21 cellular contexts compared by ENCODE assay signal in the genomic region with DNA sequence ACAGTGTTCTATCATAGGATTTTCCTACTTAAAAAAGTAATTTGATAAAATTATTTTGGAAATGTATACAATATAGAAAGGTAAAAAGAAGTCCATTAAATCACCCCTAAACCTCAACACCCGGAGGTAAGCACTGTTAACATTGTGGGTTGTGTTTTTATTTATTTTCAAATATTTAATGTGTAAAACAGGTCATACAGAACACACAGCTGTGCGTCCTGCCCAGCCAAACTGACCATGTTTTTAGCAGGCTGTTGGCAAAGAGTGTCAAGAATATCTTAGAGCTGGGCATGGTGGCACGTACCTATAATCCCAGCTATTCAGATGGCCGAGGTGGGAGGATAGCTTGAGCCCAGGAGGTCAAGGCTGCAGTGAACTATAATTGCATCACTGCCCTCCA.
DNase-seq lines count a peak whose midpoint lies in the region; ATAC-seq and TF ChIP-seq lines count a peak whose summit lies in the region.
"Had no signal": no experiment of that assay in that cellular context is flagged by ENCODE, and none has a peak within 500 bp of the region (broad histone marks: within the 10 kb centered on the region; RNA-seq: fewer than 3 reads in every experiment).

No MANE protein-coding gene starts in this region.

- H3K18ac ChIP-seq in IMR-90 (ENCODE audit: low read depth, low read length) = no peak overlapping the region

- intact Hi-C loops in IMR-90 (cut with micrococcal nuclease) = loop anchor here (1.0 to 5.0 kb wide), 2 partner anchors 166 to 271 kb away; no protein-coding TSS in a partner anchor

- peak overlapping the region; percentile 94 for H3K27ac Mint-ChIP-seq in chondrocyte (ENCODE audit: unreplicated experiment)
- peak overlapping the region; percentile 46 for H3K27ac Mint-ChIP-seq in neural crest cell (ENCODE audit: unreplicated experiment)
- no peak overlapping the region for H3K27ac Mint-ChIP-seq in activated naive CD4-positive, alpha-beta T cell treated with anti-CD3 and anti-CD28 coated beads, Interleukin-2, amount 10 ng/mL, durations not matched to agents 7 days and 5 days
- H3K27ac Mint-ChIP-seq: naive thymus-derived CD4-positive, alpha-beta T cell; stimulated activated naive CD8-positive, alpha-beta T cell treated with anti-CD3 and anti-CD28 coated beads, Interleukin-15, amount 100 ng/mL, for 72 hours had no signal

- no CpG with 5 or more reads among the region's 4 CpGs for WGBS in IMR-90 (ENCODE audit: extremely low coverage in 2 of 2, insufficient read length in 1 of 2), 2 experiments

- H3K4me3 ChIP-seq in IMR-90 (ENCODE audit: insufficient read depth, low read depth, low read length) (no peak overlapping the region), Peyer's patch (no peak overlapping the region)
- H3K4me3 ChIP-seq: K562, lung had no signal

- H2BK20ac ChIP-seq in IMR-90 (ENCODE audit: low read depth, low read length) = peak overlapping the region; percentile 87

- no peak overlapping the region for H3K56ac ChIP-seq in IMR-90 (ENCODE audit: extremely low read depth, insufficient read depth, low read length)

- no peak overlapping the region for H4K5ac ChIP-seq in IMR-90 (ENCODE audit: low read depth, low read length)

- POLR2A ChIA-PET in IMR-90 (lab: Charles Lee; ENCODE audit: unreplicated experiment) = no interaction called here

- in situ Hi-C loops in IMR-90 (cut with MboI; ENCODE audit: low sequenced_read_pairs) = loop anchor here (5.0 kb wide), 1 partner anchor 271 kb away; no protein-coding TSS in a partner anchor

- peak overlapping the region; percentile 66 for H4K91ac ChIP-seq in IMR-90 (ENCODE audit: insufficient read depth, low read depth, low read length)

- H3K27me3 ChIP-seq in IMR-90 (ENCODE audit: control insufficient read depth, insufficient read depth, low read length) (no peaks in the 10 kb centered on the region), Peyer's patch (no peaks in the 10 kb centered on the region)

- no peak for TF ChIP-seq RAD21 in IMR-90 (IDR thresholded peaks at IDR 0.05; ENCODE audit: low read length)

- H3K79me1 ChIP-seq in IMR-90 (ENCODE audit: low read depth in 1 of 2, low read length in 2 of 2) = peaks cover 0 to 2% of the 10 kb centered on the region in 2 experiments; a peak in 1 of 4 replicates

- peak overlapping the region; percentile 80 for H3K4ac ChIP-seq in IMR-90 (ENCODE audit: low read depth, low read length)

- no peak for TF ChIP-seq POLR2A in IMR-90 (IDR thresholded peaks at IDR 0.05; ENCODE audit: low read depth, low read length)
- TF ChIP-seq POLR2A in Peyer's patch (IDR thresholded peaks at IDR 0.05) = no peak

- H4K20me1 ChIP-seq in IMR-90 (ENCODE audit: insufficient read depth, low read length) = no peaks in the 10 kb centered on the region

- peak overlapping the region; percentile 81 for H3K14ac ChIP-seq in IMR-90 (replicated peaks; ENCODE audit: low read depth, low read length)

- peaks cover 25% of the 10 kb centered on the region for H3K4me1 ChIP-seq in IMR-90 (ENCODE audit: control insufficient read depth, insufficient read depth, low read length)
- H3K4me1 ChIP-seq in Peyer's patch = peaks cover 0 to 6% (median 0%) of the 10 kb centered on the region in 4 donors
- H3K4me1 ChIP-seq: parathyroid adenoma had no signal

- TF ChIP-seq CTCF in 22Rv1 (IDR thresholded peaks at IDR 0.05) (no peak), IMR-90 (conservative IDR thresholded peaks at IDR 0.05; ENCODE audit: low read depth, low read length) (no peak), chondrocyte (IDR thresholded peaks at IDR 0.05) (no peak), neural crest cell (conservative IDR thresholded peaks at IDR 0.05) (no peak), Peyer's patch (IDR thresholded peaks at IDR 0.05) (no peak)

- no peaks in the 10 kb centered on the region for H3K9me3 ChIP-seq in IMR-90 (ENCODE audit: control insufficient read depth, insufficient read depth, low read length)
- H3K9me3 ChIP-seq in Peyer's patch = no peaks in the 10 kb centered on the region

- H2BK5ac ChIP-seq in IMR-90 (ENCODE audit: low read depth, low read length, poor library complexity, severe bottlenecking) = peak overlapping the region; percentile 47

- no peak overlapping the region for H3K4me2 ChIP-seq in IMR-90 (ENCODE audit: low read depth, low read length)

- H4K8ac ChIP-seq in IMR-90 (ENCODE audit: low read depth in 2 of 2, low read length in 2 of 2) = peak overlapping the region in 1 of 2 experiments; percentile 62; a peak in 3 of 4 replicates

- no peak overlapping the region for H3K9ac ChIP-seq in IMR-90 (ENCODE audit: low read depth, low read length)
- H3K9ac ChIP-seq: parathyroid adenoma had no signal

- H2AFZ ChIP-seq in IMR-90 (replicated peaks; ENCODE audit: low read length, poor library complexity) = peak overlapping the region; percentile 83

- DNase-seq in IMR-90 = no peak
- DNase-seq in chondrocyte (ENCODE audit: low spot score) = no peak
- DNase-seq in neural crest cell (ENCODE audit: low read depth, low spot score) = no peak
- no peak for DNase-seq in activated naive CD4-positive, alpha-beta T cell treated with anti-CD3 and anti-CD28 coated beads, Interleukin-2, amount 10 ng/mL, durations not matched to agents 7 days and 5 days
- no peak for DNase-seq in Peyer's patch
- DNase-seq: activated CD4-positive, alpha-beta T cell treated with anti-CD3 and anti-CD28 coated beads, Interleukin-2, amount 50 U/mL, for 1 hour; activated gamma-delta T cell treated with Interleukin-2 at 50 U/mL for 16 hours; C1 segment of cervical spinal cord; cerebellar nuclear complex; effector CD8-positive, alpha-beta T cell; naive thymus-derived CD4-positive, alpha-beta T cell; NCI-H1048; NCI-H2081; stimulated activated CD4-positive, alpha-beta T cell treated with anti-CD3 and anti-CD28 coated beads, Interleukin-2, amount 100 ng/mL, for 24 hours; stimulated activated naive CD8-positive, alpha-beta T cell treated with anti-CD3 and anti-CD28 coated beads, Interleukin-15, amount 100 ng/mL, for 72 hours had no signal

- BruUV-seq in IMR-90 (replicated peaks; lab: Mats Ljungman, UMichigan) = no TSS peak

- ATAC-seq in IMR-90 (ENCODE audit: low read depth) (no peak), GM21423 (IDR thresholded peaks at IDR 0.05; ENCODE audit: unreplicated experiment) (no peak), HG02938 (IDR thresholded peaks at IDR 0.05; ENCODE audit: unreplicated experiment) (no peak)
- ATAC-seq: K562; naive thymus-derived CD4-positive, alpha-beta T cell; stimulated activated naive CD8-positive, alpha-beta T cell treated with anti-CD3 and anti-CD28 coated beads, Interleukin-15, amount 100 ng/mL, for 72 hours had no signal

- dilution Hi-C loops in IMR-90 (cut with HindIII; ENCODE audit: low sequenced_read_pairs, unreplicated experiment) = loop anchor here (25.0 kb wide), 1 partner anchor 276 kb away; no protein-coding TSS in a partner anchor

- peak overlapping the region; percentile 30; the same call in 1 of the 2 replicates for H3K27ac ChIP-seq in 22Rv1
- H3K27ac ChIP-seq in IMR-90 (ENCODE audit: insufficient read depth, low read length) = peak overlapping the region; percentile 36; the same call in 1 of the 2 replicates
- H3K27ac ChIP-seq in Peyer's patch = no peak overlapping the region
- H3K27ac ChIP-seq: parathyroid adenoma had no signal

- H2AK5ac ChIP-seq in IMR-90 (ENCODE audit: low read depth, low read length) = peak overlapping the region; percentile 94; the same call in 1 of the 2 replicates

- H3K27me3 Mint-ChIP-seq in chondrocyte (ENCODE audit: low read depth) (no peaks in the 10 kb centered on the region), neural crest cell (ENCODE audit: low read depth) (no peaks in the 10 kb centered on the region)
- peaks cover 50% of the 10 kb centered on the region for H3K27me3 Mint-ChIP-seq in activated naive CD4-positive, alpha-beta T cell treated with anti-CD3 and anti-CD28 coated beads, Interleukin-2, amount 10 ng/mL, durations not matched to agents 7 days and 5 days

- peaks cover 4% of the 10 kb centered on the region for H3K9me3 Mint-ChIP-seq in chondrocyte (ENCODE audit: low read depth)
- no peaks in the 10 kb centered on the region for H3K9me3 Mint-ChIP-seq in neural crest cell
- H3K9me3 Mint-ChIP-seq in activated naive CD4-positive, alpha-beta T cell treated with anti-CD3 and anti-CD28 coated beads, Interleukin-2, amount 10 ng/mL, durations not matched to agents 7 days and 5 days = no peaks in the 10 kb centered on the region
- H3K9me3 Mint-ChIP-seq: stimulated activated naive CD8-positive, alpha-beta T cell treated with anti-CD3 and anti-CD28 coated beads, Interleukin-15, amount 100 ng/mL, for 72 hours had no signal

- no peak overlapping the region for H3K23ac ChIP-seq in IMR-90 (ENCODE audit: low read depth, low read length)

- CTCF ChIA-PET in IMR-90 (lab: Yijun Ruan, JAX) = no interaction called here
- CTCF ChIA-PET in activated naive CD4-positive, alpha-beta T cell treated with anti-CD3 and anti-CD28 coated beads, Interleukin-2, amount 10 ng/mL, durations not matched to agents 7 days and 5 days (lab: Charles Lee) = interaction anchor here (0.5 to 1.4 kb wide), 3 partner anchors 18 to 285 kb away, joined by 3 to 9 read pairs (median 3); no protein-coding TSS in a partner anchor

- H3K4me3 Mint-ChIP-seq in chondrocyte (ENCODE audit: unreplicated experiment) (no peak overlapping the region), neural crest cell (no peak overlapping the region)
- no peak overlapping the region for H3K4me3 Mint-ChIP-seq in activated naive CD4-positive, alpha-beta T cell treated with anti-CD3 and anti-CD28 coated beads, Interleukin-2, amount 10 ng/mL, durations not matched to agents 7 days and 5 days
- H3K4me3 Mint-ChIP-seq: naive thymus-derived CD4-positive, alpha-beta T cell; stimulated activated naive CD8-positive, alpha-beta T cell treated with anti-CD3 and anti-CD28 coated beads, Interleukin-15, amount 100 ng/mL, for 72 hours had no signal

- H3K36me3 ChIP-seq in IMR-90 (ENCODE audit: control insufficient read depth, insufficient read depth, low read length) = no peaks in the 10 kb centered on the region
- no peaks in the 10 kb centered on the region for H3K36me3 ChIP-seq in Peyer's patch

- H3K36me3 Mint-ChIP-seq in chondrocyte (ENCODE audit: low read depth) (no peaks in the 10 kb centered on the region), neural crest cell (ENCODE audit: low read depth) (no peaks in the 10 kb centered on the region)
- no peaks in the 10 kb centered on the region for H3K36me3 Mint-ChIP-seq in activated naive CD4-positive, alpha-beta T cell treated with anti-CD3 and anti-CD28 coated beads, Interleukin-2, amount 10 ng/mL, durations not matched to agents 7 days and 5 days
- H3K36me3 Mint-ChIP-seq: naive thymus-derived CD4-positive, alpha-beta T cell had no signal

- H2BK15ac ChIP-seq in IMR-90 (ENCODE audit: low read depth, low read length) = peak overlapping the region; percentile 69; the same call in 2 of the 3 replicates

- peak overlapping the region; percentile 92 for H2BK120ac ChIP-seq in IMR-90 (ENCODE audit: low read depth, low read length)

- H3K9me1 ChIP-seq in IMR-90 (ENCODE audit: insufficient read depth, low read length) = peaks cover 22% of the 10 kb centered on the region

- H3K4me1 Mint-ChIP-seq in chondrocyte (ENCODE audit: low read depth) = peaks cover 71% of the 10 kb centered on the region
- H3K4me1 Mint-ChIP-seq in neural crest cell = peaks cover 68% of the 10 kb centered on the region
- no peaks in the 10 kb centered on the region for H3K4me1 Mint-ChIP-seq in activated naive CD4-positive, alpha-beta T cell treated with anti-CD3 and anti-CD28 coated beads, Interleukin-2, amount 10 ng/mL, durations not matched to agents 7 days and 5 days
- H3K4me1 Mint-ChIP-seq: stimulated activated naive CD8-positive, alpha-beta T cell treated with anti-CD3 and anti-CD28 coated beads, Interleukin-15, amount 100 ng/mL, for 72 hours had no signal

- peak overlapping the region; percentile 81 for H2AK9ac ChIP-seq in IMR-90 (replicated peaks; ENCODE audit: low read depth, low read length, poor library complexity)

Comparison
In these comparisons a context has a peak if more than half of its experiments do, and no peak if none do; other contexts are left out.
1. H3K27ac ChIP-seq: peak in 22Rv1 (single experiment) and IMR-90 (single experiment); none in Peyer's patch (0 of 4).